26 cellular contexts compared by ENCODE assay signal in genomic region chr2:100736121-100736915, GRCh38.
"Had no signal": no experiment of that assay in that cellular context is flagged by ENCODE, and none has a peak within 500 bp of the region (broad histone marks: within the 10 kb centered on the region; RNA-seq: fewer than 3 reads in every experiment).

No MANE protein-coding gene starts in this region.

- H3K27ac Mint-ChIP-seq: endodermal cell, immature natural killer cell, nephron, type B pancreatic cell had no signal

- H3K4me1 Mint-ChIP-seq: immature natural killer cell, naive B cell had no signal

- DNase-seq: colonic mucosa; effector CD4-positive, alpha-beta T cell; endodermal cell; glutamatergic neuron; immature natural killer cell; kidney; left cardiac atrium; left ventricle myocardium inferior; lower lobe of right lung; mesendoderm; naive B cell; ovary; sigmoid colon; stimulated activated CD4-positive, alpha-beta T cell treated with anti-CD3 and anti-CD28 coated beads, Interleukin-2, amount 100 ng/mL, for 24 hours; stimulated activated CD4-positive, alpha-beta T cell treated with anti-CD3 and anti-CD28 coated beads, Interleukin-4, amount 100 ng/mL, for 4 hours; stimulated activated naive CD4-positive, alpha-beta T cell; stomach; substantia nigra had no signal

- H3K9me3 Mint-ChIP-seq: endodermal cell, immature natural killer cell, nephron, type B pancreatic cell had no signal

- H3K4me1 ChIP-seq: colonic mucosa, sigmoid colon, stomach, vagina had no signal

- H3K27ac ChIP-seq: colonic mucosa, gastroesophageal sphincter, left ventricle myocardium inferior, lower lobe of right lung, ovary, right atrium auricular region, sigmoid colon, skin epidermis, stomach, thoracic aorta, vagina had no signal

- ATAC-seq: esophagus mucosa, gastroesophageal sphincter, left cardiac atrium, lower lobe of right lung had no signal

- H3K4me3 ChIP-seq: colonic mucosa, gastroesophageal sphincter, left ventricle myocardium inferior, lower lobe of right lung, ovary, right atrium auricular region, sigmoid colon, skin epidermis, stomach, thoracic aorta, vagina had no signal

- H3K27me3 ChIP-seq: colonic mucosa, gastroesophageal sphincter, ovary, right atrium auricular region, sigmoid colon, stomach, vagina had no signal

- H3K9me3 ChIP-seq: colonic mucosa, gastroesophageal sphincter, left ventricle myocardium inferior, lower lobe of right lung, ovary, right atrium auricular region, sigmoid colon, stomach, thoracic aorta, vagina had no signal

- H3K36me3 Mint-ChIP-seq: immature natural killer cell, naive B cell, type B pancreatic cell had no signal

- H3K36me3 ChIP-seq: colonic mucosa, gastroesophageal sphincter, left ventricle myocardium inferior, lower lobe of right lung, ovary, right atrium auricular region, sigmoid colon, stomach, thoracic aorta, vagina had no signal

- H3K4me3 Mint-ChIP-seq: endodermal cell, immature natural killer cell, naive B cell, nephron, type B pancreatic cell had no signal

- FAIRE-seq: kidney had no signal
